In the genomic region with DNA sequence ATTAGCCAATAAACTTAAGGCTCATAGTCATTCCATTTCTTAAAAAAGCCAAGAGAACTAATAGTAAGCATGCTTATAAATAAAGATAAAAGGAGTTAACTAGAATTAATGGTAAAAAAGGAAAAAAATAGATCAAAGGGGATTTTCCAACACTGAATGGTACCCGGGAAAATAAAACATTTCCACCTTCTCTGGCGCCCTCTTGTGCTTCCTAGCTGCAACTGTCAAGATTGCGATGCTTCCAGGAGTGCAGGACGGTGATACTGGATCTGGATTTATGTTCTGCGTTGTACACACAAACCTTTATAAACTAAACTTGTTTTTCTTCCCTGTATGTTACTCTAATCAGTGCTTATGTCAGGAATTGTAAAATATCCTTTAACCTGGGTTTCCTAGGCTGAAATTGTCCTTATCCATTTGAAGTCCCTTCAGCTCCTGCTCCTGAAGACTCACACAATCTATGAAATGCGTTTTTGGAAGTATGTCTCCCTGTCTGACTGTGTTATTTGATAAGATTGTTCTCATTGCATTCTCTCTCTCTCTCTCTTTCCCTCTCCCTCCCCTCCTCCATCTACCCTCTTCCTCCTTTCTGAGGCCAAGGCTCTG, we compare ENCODE assay signal across 8 cellular contexts. TPM values are rescaled to one million over a fixed set of nuclear protein-coding genes. Genes with fewer than 3 reads are reported as not detected.
DNase-seq lines count a peak whose midpoint lies in the region; ATAC-seq and TF ChIP-seq lines count a peak whose summit lies in the region.

No MANE protein-coding gene starts in this region.

- H3K4me3 ChIP-seq in ascending aorta (no peak overlapping the region), thoracic aorta (no peak overlapping the region)

- intact Hi-C loops in ascending aorta (cut with DNase I), result loop anchor here (2.0 kb wide), 1 partner anchor 225 kb away; no protein-coding TSS in a partner anchor

- DNase-seq in NCI-H1436 (lab: John Stamatoyannopoulos, UW) (peak; percentile 20), NCI-H1436 treated with DMSO at 0.1 percent for 48 hours (lab: John Stamatoyannopoulos, UW) (no peak), NCI-H2171 (lab: John Stamatoyannopoulos, UW) (peak; percentile 10), ascending aorta (ENCODE audit: low spot score in 2 of 2) (no peak), inferior parietal cortex (ENCODE audit: extremely low spot score) (peak; percentile 76), thoracic aorta (ENCODE audit: low spot score) (no peak)

- TF ChIP-seq CTCF in ascending aorta (IDR thresholded peaks at IDR 0.05) (peak; percentile 28 to 78 (median 75)), thoracic aorta (IDR thresholded peaks at IDR 0.05) (peak; percentile 69)

- H3K4me1 ChIP-seq in ascending aorta (no peaks in the 10 kb centered on the region), thoracic aorta (ENCODE audit: control insufficient read depth in 1 of 2, low read depth in 2 of 2) (no peaks in the 10 kb centered on the region)

- H3K27me3 ChIP-seq in ascending aorta (no peaks in the 10 kb centered on the region), thoracic aorta (replicated peaks; ENCODE audit: insufficient read depth) (no peaks in the 10 kb centered on the region)

- no peaks in the 10 kb centered on the region for H3K36me3 ChIP-seq in ascending aorta
- no peaks in the 10 kb centered on the region for H3K36me3 ChIP-seq in thoracic aorta

- ATAC-seq in GM21786 (IDR thresholded peaks at IDR 0.05; ENCODE audit: unreplicated experiment), result peak; percentile 54
- no peak for ATAC-seq in thoracic aorta (ENCODE audit: insufficient number of reproducible peaks, low FRiP score, low read depth)
- ATAC-seq in HG02840 (IDR thresholded peaks at IDR 0.05; ENCODE audit: low FRiP score, unreplicated experiment), result no peak

- H3K27ac ChIP-seq in ascending aorta (no peak overlapping the region), thoracic aorta (no peak overlapping the region)

- no peaks in the 10 kb centered on the region for H3K9me3 ChIP-seq in ascending aorta
- H3K9me3 ChIP-seq in thoracic aorta, result no peaks in the 10 kb centered on the region

RNA-seq across cellular contexts. Expression of a gene that starts 9.6 kb away (rescaled TPM):
- 34.6 TPM for total RNA-seq in ascending aorta
- total RNA-seq in thoracic aorta, result 10 to 100 TPM; 29.0 to 29.9 TPM

RNA-seq across cellular contexts. Expression of a gene that starts 33.6 kb away (rescaled TPM):
- total RNA-seq in ascending aorta (1.2 TPM), thoracic aorta (10 to 100 TPM in 1 of 2 donors, 1 to 10 TPM in 1; 7.9 to 21.0 TPM)

Comparison
In these comparisons a context has a peak if more than half of its experiments do, and no peak if none do; other contexts are left out.
1. DNase-seq: peak in NCI-H1436 (single experiment), NCI-H2171 (single experiment) and inferior parietal cortex (single experiment); none in NCI-H1436 treated with DMSO at 0.1 percent for 48 hours (single experiment), ascending aorta (0 of 2) and thoracic aorta (single experiment).